Comparison of ENCODE assay signal across 1 cellular context in the genomic region with DNA sequence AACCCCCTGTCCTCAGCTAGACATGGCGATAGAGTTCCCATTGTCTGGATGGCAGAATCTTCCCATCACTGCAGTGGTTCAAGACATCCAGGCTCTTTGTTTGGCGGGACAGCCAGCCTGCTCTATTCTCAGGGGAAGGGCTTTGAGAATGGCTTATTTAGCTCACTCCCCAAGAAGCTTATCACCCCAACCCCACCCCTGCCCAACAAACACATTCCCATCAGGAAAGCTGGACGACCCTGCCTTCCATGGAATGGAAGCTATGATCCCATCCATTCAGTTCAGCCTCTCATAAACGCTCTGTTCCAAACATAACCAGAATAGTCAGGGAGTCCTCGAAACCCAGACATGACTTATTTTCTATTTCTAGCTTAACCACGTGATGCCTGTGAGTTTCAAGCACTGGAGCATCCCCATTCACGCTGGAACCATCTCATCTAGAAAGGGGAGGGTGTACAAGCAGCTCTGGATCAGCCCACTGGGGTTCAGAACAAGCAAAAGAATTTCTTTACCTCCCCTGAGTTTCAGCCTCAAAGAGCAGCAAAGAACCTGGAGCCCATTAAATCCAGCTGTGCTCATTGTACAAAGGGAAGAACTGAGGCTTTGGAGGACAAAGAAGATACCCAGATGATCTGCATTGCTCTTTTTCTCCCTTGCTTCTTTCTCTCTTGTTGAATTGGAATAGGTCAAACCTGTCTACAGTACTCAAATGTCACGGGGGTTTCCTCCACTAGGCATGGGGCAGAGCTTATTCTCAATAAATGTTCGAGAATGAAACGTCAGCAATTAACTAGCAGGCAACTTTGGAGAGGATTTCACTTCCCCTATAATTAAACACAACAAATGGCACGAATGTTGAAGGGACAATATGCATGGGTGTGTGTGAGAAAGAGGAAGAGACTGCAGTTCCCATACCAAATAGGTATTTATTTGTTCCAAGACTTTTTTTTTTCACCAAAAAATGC.
TF ChIP-seq lines count a peak whose summit lies in the region.

No MANE protein-coding gene starts in this region.

TF ChIP-seq in GM23338, 12 proteins besides CTCF, POLR2A, EP300 and RAD21 (continued from another document):
- TF ChIP-seq, protein P1, sequence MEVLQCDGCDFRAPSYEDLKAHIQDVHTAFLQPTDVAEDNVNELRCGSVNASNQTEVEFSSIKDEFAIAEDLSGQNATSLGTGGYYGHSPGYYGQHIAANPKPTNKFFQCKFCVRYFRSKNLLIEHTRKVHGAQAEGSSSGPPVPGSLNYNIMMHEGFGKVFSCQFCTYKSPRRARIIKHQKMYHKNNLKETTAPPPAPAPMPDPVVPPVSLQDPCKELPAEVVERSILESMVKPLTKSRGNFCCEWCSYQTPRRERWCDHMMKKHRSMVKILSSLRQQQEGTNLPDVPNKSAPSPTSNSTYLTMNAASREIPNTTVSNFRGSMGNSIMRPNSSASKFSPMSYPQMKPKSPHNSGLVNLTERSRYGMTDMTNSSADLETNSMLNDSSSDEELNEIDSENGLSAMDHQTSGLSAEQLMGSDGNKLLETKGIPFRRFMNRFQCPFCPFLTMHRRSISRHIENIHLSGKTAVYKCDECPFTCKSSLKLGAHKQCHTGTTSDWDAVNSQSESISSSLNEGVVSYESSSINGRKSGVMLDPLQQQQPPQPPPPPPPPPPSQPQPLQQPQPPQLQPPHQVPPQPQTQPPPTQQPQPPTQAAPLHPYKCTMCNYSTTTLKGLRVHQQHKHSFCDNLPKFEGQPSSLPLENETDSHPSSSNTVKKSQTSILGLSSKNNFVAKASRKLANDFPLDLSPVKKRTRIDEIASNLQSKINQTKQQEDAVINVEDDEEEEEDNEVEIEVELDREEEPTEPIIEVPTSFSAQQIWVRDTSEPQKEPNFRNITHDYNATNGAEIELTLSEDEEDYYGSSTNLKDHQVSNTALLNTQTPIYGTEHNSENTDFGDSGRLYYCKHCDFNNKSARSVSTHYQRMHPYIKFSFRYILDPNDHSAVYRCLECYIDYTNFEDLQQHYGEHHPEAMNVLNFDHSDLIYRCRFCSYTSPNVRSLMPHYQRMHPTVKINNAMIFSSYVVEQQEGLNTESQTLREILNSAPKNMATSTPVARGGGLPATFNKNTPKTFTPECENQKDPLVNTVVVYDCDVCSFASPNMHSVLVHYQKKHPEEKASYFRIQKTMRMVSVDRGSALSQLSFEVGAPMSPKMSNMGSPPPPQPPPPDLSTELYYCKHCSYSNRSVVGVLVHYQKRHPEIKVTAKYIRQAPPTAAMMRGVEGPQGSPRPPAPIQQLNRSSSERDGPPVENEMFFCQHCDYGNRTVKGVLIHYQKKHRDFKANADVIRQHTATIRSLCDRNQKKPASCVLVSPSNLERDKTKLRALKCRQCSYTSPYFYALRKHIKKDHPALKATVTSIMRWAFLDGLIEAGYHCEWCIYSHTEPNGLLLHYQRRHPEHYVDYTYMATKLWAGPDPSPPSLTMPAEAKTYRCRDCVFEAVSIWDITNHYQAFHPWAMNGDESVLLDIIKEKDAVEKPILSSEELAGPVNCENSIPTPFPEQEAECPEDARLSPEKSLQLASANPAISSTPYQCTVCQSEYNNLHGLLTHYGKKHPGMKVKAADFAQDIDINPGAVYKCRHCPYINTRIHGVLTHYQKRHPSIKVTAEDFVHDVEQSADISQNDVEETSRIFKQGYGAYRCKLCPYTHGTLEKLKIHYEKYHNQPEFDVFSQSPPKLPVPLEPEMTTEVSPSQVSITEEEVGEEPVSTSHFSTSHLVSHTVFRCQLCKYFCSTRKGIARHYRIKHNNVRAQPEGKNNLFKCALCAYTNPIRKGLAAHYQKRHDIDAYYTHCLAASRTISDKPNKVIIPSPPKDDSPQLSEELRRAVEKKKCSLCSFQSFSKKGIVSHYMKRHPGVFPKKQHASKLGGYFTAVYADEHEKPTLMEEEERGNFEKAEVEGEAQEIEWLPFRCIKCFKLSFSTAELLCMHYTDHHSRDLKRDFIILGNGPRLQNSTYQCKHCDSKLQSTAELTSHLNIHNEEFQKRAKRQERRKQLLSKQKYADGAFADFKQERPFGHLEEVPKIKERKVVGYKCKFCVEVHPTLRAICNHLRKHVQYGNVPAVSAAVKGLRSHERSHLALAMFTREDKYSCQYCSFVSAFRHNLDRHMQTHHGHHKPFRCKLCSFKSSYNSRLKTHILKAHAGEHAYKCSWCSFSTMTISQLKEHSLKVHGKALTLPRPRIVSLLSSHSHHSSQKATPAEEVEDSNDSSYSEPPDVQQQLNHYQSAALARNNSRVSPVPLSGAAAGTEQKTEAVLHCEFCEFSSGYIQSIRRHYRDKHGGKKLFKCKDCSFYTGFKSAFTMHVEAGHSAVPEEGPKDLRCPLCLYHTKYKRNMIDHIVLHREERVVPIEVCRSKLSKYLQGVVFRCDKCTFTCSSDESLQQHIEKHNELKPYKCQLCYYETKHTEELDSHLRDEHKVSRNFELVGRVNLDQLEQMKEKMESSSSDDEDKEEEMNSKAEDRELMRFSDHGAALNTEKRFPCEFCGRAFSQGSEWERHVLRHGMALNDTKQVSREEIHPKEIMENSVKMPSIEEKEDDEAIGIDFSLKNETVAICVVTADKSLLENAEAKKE (CRISPR knock-in tag; IDR thresholded peaks at IDR 0.05), result peak; percentile 70; the same call in 1 of the 2 replicates
